26 cellular contexts compared by ENCODE assay signal in the genomic region with DNA sequence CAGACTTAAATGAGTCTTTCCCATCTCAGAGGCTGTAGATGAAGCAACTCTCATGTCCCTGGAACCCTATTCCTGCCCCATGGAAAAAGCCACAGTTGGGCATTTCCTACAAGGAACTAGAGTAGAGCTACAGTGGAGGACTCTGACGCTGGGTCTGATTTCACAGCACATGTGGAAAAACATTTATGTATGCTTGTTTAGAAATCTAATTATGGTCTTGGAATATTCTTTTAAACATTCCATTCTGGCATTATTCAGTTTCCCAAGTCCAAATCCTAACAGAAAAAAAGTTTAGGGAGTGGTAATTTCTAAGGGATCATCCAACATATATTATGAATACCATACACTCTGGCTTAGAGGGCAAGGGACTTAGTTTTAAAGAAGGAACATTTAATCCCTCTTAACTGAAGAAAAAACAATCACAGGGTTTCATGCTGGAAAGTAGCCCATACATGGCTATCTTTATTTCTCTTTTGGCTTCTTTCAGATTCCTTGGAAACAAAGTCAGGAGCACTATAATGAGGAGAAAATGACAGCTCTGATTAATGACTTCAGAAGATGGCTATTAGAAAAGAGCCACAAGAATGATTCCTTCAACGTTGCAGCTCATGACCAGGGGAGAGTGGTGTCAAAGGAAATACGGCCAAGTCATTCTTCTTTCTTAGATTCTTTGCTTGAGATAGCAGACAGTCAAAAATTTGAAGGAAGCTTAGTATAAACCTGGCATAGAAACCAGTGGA. TPM values are rescaled to one million over a fixed set of nuclear protein-coding genes. Genes with fewer than 3 reads are reported as not detected.
"Had no signal": no experiment of that assay in that cellular context is flagged by ENCODE, and none has a peak within 500 bp of the region (broad histone marks: within the 10 kb centered on the region; RNA-seq: fewer than 3 reads in every experiment).

No MANE protein-coding gene starts in this region.

- H3K4me1 ChIP-seq: foreskin keratinocyte, parathyroid adenoma, testis had no signal

- ATAC-seq: activated CD8-positive, alpha-beta memory T cell treated with anti-CD3 and anti-CD28 coated beads, Interleukin-2, amount 10 ng/mL, durations not matched to agents 7 days and 5 days; foreskin keratinocyte; naive thymus-derived CD8-positive, alpha-beta T cell; T-cell had no signal

- H3K36me3 ChIP-seq: adrenal gland, WERI-Rb-1 had no signal

- H3K27me3 ChIP-seq: adrenal gland, foreskin keratinocyte, testis had no signal

- H3K27ac ChIP-seq: adrenal gland, epithelial cell of prostate, foreskin keratinocyte, parathyroid adenoma, skin epidermis, testis, WERI-Rb-1 had no signal

- H3K9me3 ChIP-seq: adrenal gland, SK-N-SH, testis had no signal

- H3K4me3 ChIP-seq: adrenal gland, skin epidermis, testis had no signal

- DNase-seq: activated CD4-positive, alpha-beta T cell treated with anti-CD3 and anti-CD28 coated beads, Interleukin-2, amount 50 U/mL, for 48 hours; activated CD8-positive, alpha-beta memory T cell treated with anti-CD3 and anti-CD28 coated beads, Interleukin-2, amount 10 ng/mL, durations not matched to agents 7 days and 5 days; activated naive CD4-positive, alpha-beta T cell treated with anti-CD3 and anti-CD28 coated beads, Interleukin-2, amount 50 U/mL, for 16 hours; activated T-cell treated with anti-CD3 and anti-CD28 coated beads, Interleukin-2, amount 50 U/mL, for 24 hours; adrenal gland; foreskin keratinocyte; glutamatergic neuron; hypothalamus; kidney glomerular epithelial cell; mesenchymal stem cell; naive thymus-derived CD8-positive, alpha-beta T cell; SK-N-SH; T-cell; T1000; testis; WERI-Rb-1 had no signal

- FAIRE-seq: bronchial epithelial cell had no signal

RNA-seq across cellular contexts. Expression of gene CNGA2, which starts 56.0 kb away (rescaled TPM):
- total RNA-seq: activated CD8-positive, alpha-beta memory T cell treated with anti-CD3 and anti-CD28 coated beads, Interleukin-2, amount 10 ng/mL, durations not matched to agents 7 days and 5 days; adrenal gland; bronchial epithelial cell; cerebellum; dermis microvascular lymphatic vessel endothelial cell; foreskin keratinocyte; liver; mucosa of gallbladder; naive thymus-derived CD8-positive, alpha-beta T cell; renal cortical epithelial cell; T-cell; ureter had no signal
- polyA plus RNA-seq: adrenal gland; foreskin keratinocyte; liver; naive thymus-derived CD8-positive, alpha-beta T cell; SK-N-SH had no signal
